ENCODE assay signal across 1 cellular context in genomic region chr3:46885612-46886011, GRCh38.
A peak's percentile ranks its signal among the peaks of the same experiment; 100 is the strongest.
TF ChIP-seq lines count a peak whose summit lies in the region.

No MANE protein-coding gene starts in this region.

TF ChIP-seq in HepG2, 621 proteins besides CTCF, POLR2A, EP300 and RAD21:
- TF ChIP-seq LCORL (IDR thresholded peaks at IDR 0.05) (0 out of 2 replicates have a peak, but pooled peaks have one; percentile 50), LCORL (CRISPR knock-in tag; IDR thresholded peaks at IDR 0.05) (no peak), AKNA (CRISPR knock-in tag; IDR thresholded peaks at IDR 0.05; ENCODE audit: borderline replicate concordance) (no peak), EZH2 (conservative IDR thresholded peaks at IDR 0.05; ENCODE audit: low read depth, low read length) (0 out of 2 replicates have a peak, but pooled peaks have one; percentile 20)
